8 cellular contexts compared by ENCODE assay signal in genomic region chr4:164779811-164780216, GRCh38. TPM values are rescaled to one million over a fixed set of nuclear protein-coding genes. Genes with fewer than 3 reads are reported as not detected.
DNase-seq lines count a peak whose midpoint lies in the region; ATAC-seq, FAIRE-seq and TF ChIP-seq lines count a peak whose summit lies in the region.

No MANE protein-coding gene starts in this region.

- H3F3A ChIP-seq in MM.1S (ENCODE audit: insufficient read depth, low read length), result no peaks in the 10 kb centered on the region

- H3K27me3 ChIP-seq in MM.1S (replicated peaks; ENCODE audit: insufficient read depth, low read length), result no peaks in the 10 kb centered on the region
- H3K27me3 ChIP-seq in testis, result no peaks in the 10 kb centered on the region

- no peaks in the 10 kb centered on the region for H3K36me3 ChIP-seq in MM.1S (replicated peaks; ENCODE audit: insufficient read depth, low read length)
- H3K36me3 ChIP-seq in testis (ENCODE audit: low read depth, missing control alignments), result no peaks in the 10 kb centered on the region

- H3K9me3 Mint-ChIP-seq in activated naive CD8-positive, alpha-beta T cell treated with anti-CD3 and anti-CD28 coated beads for 36 hours, result no peaks in the 10 kb centered on the region

- H2AFZ ChIP-seq in MM.1S (ENCODE audit: low read length), result no peak overlapping the region

- H3K27ac Mint-ChIP-seq in activated naive CD8-positive, alpha-beta T cell treated with anti-CD3 and anti-CD28 coated beads for 36 hours, result no peak overlapping the region

- H3K9me2 ChIP-seq in MM.1S (replicated peaks; ENCODE audit: insufficient read depth, low read length), result no peaks in the 10 kb centered on the region

- WGBS in testis, 2 donors, result 60 to 64% methylated on average over 7 of the region's 7 CpGs

- H3K4me3 Mint-ChIP-seq in activated naive CD8-positive, alpha-beta T cell treated with anti-CD3 and anti-CD28 coated beads for 36 hours, result no peak overlapping the region

- no peak overlapping the region for H3K27ac ChIP-seq in 22Rv1
- no peak overlapping the region for H3K27ac ChIP-seq in MM.1S (ENCODE audit: low read length)
- no peak overlapping the region for H3K27ac ChIP-seq in testis

- ATAC-seq in GM21717 (IDR thresholded peaks at IDR 0.05; ENCODE audit: unreplicated experiment), result peak; percentile 69

- DNase-seq in D721Med (ENCODE audit: insufficient read length, low spot score) (no peak), MM.1S (peak; percentile 57), iPS-NIHi11 (ENCODE audit: low spot score) (peak; percentile 59), testis (peak; percentile 45), GOT3 (lab: John Stamatoyannopoulos, UW) (no peak)
- peak; percentile 1 for DNase-seq in activated naive CD8-positive, alpha-beta T cell treated with anti-CD3 and anti-CD28 coated beads for 36 hours

- H3K4me1 ChIP-seq in MM.1S (ENCODE audit: low read length), result no peaks in the 10 kb centered on the region
- no peaks in the 10 kb centered on the region for H3K4me1 ChIP-seq in testis

- H3K4me3 ChIP-seq in MM.1S (ENCODE audit: low read length) (no peak overlapping the region), testis (no peak overlapping the region)

- H3K79me2 ChIP-seq in MM.1S (ENCODE audit: low read length), result no peaks in the 10 kb centered on the region

- no peak overlapping the region for H3K9ac ChIP-seq in MM.1S (ENCODE audit: low read length)

- no peak for FAIRE-seq in D721Med (lab: Jason Lieb, UNC)

- H3K9me3 ChIP-seq in MM.1S (replicated peaks; ENCODE audit: insufficient read depth, low read length), result no peaks in the 10 kb centered on the region
- no peaks in the 10 kb centered on the region for H3K9me3 ChIP-seq in testis

- H4K20me1 ChIP-seq in MM.1S (ENCODE audit: insufficient read depth, low read length), result no peaks in the 10 kb centered on the region

- intact Hi-C loops in testis (cut with DNase I; ENCODE audit: low total_unique reads), result loop anchor here (10.0 kb wide), 1 partner anchor 305 kb away; no protein-coding TSS in a partner anchor

- TF ChIP-seq CTCF in 22Rv1 (IDR thresholded peaks at IDR 0.05), result peak; percentile 91
- peak; percentile 84 for TF ChIP-seq CTCF in D721Med (IDR thresholded peaks at IDR 0.05; ENCODE audit: insufficient read depth, missing control alignments)
- TF ChIP-seq CTCF in MM.1S (IDR thresholded peaks at IDR 0.05; ENCODE audit: low read length), result peak; percentile 80
- TF ChIP-seq CTCF in testis (IDR thresholded peaks at IDR 0.05), result peak; percentile 56 to 82 (median 74)

- no peaks in the 10 kb centered on the region for H3K36me3 Mint-ChIP-seq in activated naive CD8-positive, alpha-beta T cell treated with anti-CD3 and anti-CD28 coated beads for 36 hours

- no peak overlapping the region for H3K4me2 ChIP-seq in MM.1S (ENCODE audit: low read depth, low read length)

- no peaks in the 10 kb centered on the region for H3K4me1 Mint-ChIP-seq in activated naive CD8-positive, alpha-beta T cell treated with anti-CD3 and anti-CD28 coated beads for 36 hours

- no peak for TF ChIP-seq POLR2A in testis (IDR thresholded peaks at IDR 0.05)

- no peaks in the 10 kb centered on the region for H3K27me3 Mint-ChIP-seq in activated naive CD8-positive, alpha-beta T cell treated with anti-CD3 and anti-CD28 coated beads for 36 hours

RNA-seq across cellular contexts. Expression of gene SMIM31, which starts 25.9 kb away (rescaled TPM):
- total RNA-seq in activated naive CD8-positive, alpha-beta T cell treated with anti-CD3 and anti-CD28 coated beads for 36 hours, result not detected
- total RNA-seq in testis, result not detected
- not detected for polyA plus RNA-seq in testis (ENCODE audit: insufficient read depth, low read depth, low replicate concordance)

Comparison
In these comparisons a context has a peak if more than half of its experiments do, and no peak if none do; other contexts are left out.
1. DNase-seq: peak in MM.1S (single experiment), activated naive CD8-positive, alpha-beta T cell treated with anti-CD3 and anti-CD28 coated beads for 36 hours (single experiment), iPS-NIHi11 (single experiment) and testis (single experiment); none in D721Med (single experiment) and GOT3 (single experiment).
2. Peak in every context shown above with its lines, with median percentiles within 50 percentile points of each other: CTCF ChIP-seq.